12 cellular contexts compared by ENCODE assay signal in the genomic region with DNA sequence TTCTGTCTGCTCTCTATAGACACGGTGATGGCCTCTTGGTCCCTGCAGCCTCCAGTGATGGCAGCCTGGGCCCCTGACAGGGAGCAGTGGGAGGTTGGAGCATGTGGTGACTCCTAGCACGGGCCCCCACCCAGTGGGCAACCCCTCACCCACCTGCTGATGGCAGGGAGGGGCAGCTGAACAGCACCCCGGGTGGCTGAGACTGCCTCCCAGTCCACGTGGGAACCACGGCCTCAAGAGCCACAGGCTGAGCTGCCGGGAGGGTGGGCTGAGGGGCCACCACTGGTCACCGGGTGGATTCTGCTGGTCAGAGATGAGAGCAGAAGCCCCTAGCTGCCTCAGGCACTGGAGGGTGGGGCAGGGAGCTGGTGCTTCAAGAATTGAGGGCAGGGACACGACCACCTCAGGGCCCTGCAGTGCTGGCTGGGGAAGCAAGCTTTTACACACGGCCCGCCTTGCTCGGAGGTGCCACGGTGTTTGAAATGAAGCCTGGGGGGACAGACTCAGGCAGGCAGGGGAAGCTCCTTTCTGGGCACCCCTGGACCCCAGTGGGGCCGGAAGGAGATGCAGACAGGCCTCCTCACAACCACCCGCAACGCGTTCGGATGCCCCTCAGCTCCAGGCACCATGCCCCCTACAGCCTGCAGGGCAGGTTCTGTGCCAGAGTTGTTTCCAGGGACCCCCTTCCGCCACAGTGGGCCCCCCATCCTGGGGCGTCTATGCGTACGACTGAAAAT. TPM values are rescaled to one million over a fixed set of nuclear protein-coding genes. Genes with fewer than 3 reads are reported as not detected.
DNase-seq lines count a peak whose midpoint lies in the region; ATAC-seq and TF ChIP-seq lines count a peak whose summit lies in the region.
"Had no signal": no experiment of that assay in that cellular context is flagged by ENCODE, and none has a peak within 500 bp of the region (broad histone marks: within the 10 kb centered on the region; RNA-seq: fewer than 3 reads in every experiment).

No MANE protein-coding gene starts in this region.

- H3K9me3 Mint-ChIP-seq in activated naive CD4-positive, alpha-beta T cell treated with anti-CD3 and anti-CD28 coated beads, Interleukin-2, amount 50 U/mL, for 24 hours: no peaks in the 10 kb centered on the region
- H3K9me3 Mint-ChIP-seq in activated naive CD4-positive, alpha-beta T cell treated with anti-CD3 and anti-CD28 coated beads, Interleukin-2, amount 50 U/mL, for 72 hours: no peaks in the 10 kb centered on the region
- H3K9me3 Mint-ChIP-seq: memory B cell had no signal

- no peaks in the 10 kb centered on the region for H3K27me3 ChIP-seq in right atrium auricular region

- H3K27ac Mint-ChIP-seq in activated naive CD4-positive, alpha-beta T cell treated with anti-CD3 and anti-CD28 coated beads, Interleukin-2, amount 50 U/mL, for 24 hours: peak overlapping the region; percentile 17
- no peak overlapping the region for H3K27ac Mint-ChIP-seq in activated naive CD4-positive, alpha-beta T cell treated with anti-CD3 and anti-CD28 coated beads, Interleukin-2, amount 50 U/mL, for 72 hours
- H3K27ac Mint-ChIP-seq: memory B cell, WTC11 had no signal

- H3K4me3 ChIP-seq in right atrium auricular region: no peak overlapping the region

- TF ChIP-seq CTCF in GM20000 (IDR thresholded peaks at IDR 0.05; ENCODE audit: extremely low read depth, missing control alignments) (no peak), right atrium auricular region (IDR thresholded peaks at IDR 0.05) (no peak)

- no peak overlapping the region for H3K27ac ChIP-seq in right atrium auricular region

- H3K36me3 Mint-ChIP-seq in activated naive CD4-positive, alpha-beta T cell treated with anti-CD3 and anti-CD28 coated beads, Interleukin-2, amount 50 U/mL, for 24 hours: no peaks in the 10 kb centered on the region
- H3K36me3 Mint-ChIP-seq in activated naive CD4-positive, alpha-beta T cell treated with anti-CD3 and anti-CD28 coated beads, Interleukin-2, amount 50 U/mL, for 72 hours: no peaks in the 10 kb centered on the region

- H3K27me3 Mint-ChIP-seq in activated naive CD4-positive, alpha-beta T cell treated with anti-CD3 and anti-CD28 coated beads, Interleukin-2, amount 50 U/mL, for 24 hours: no peaks in the 10 kb centered on the region
- H3K27me3 Mint-ChIP-seq: memory B cell had no signal

- no peak overlapping the region for H3K4me3 Mint-ChIP-seq in activated naive CD4-positive, alpha-beta T cell treated with anti-CD3 and anti-CD28 coated beads, Interleukin-2, amount 50 U/mL, for 24 hours
- H3K4me3 Mint-ChIP-seq: memory B cell, WTC11 had no signal

- no peaks in the 10 kb centered on the region for H3K9me3 ChIP-seq in right atrium auricular region

- H3K4me1 Mint-ChIP-seq in activated naive CD4-positive, alpha-beta T cell treated with anti-CD3 and anti-CD28 coated beads, Interleukin-2, amount 50 U/mL, for 24 hours: peaks cover 19% of the 10 kb centered on the region

- no peak for ATAC-seq in activated naive CD4-positive, alpha-beta T cell treated with anti-CD3 and anti-CD28 coated beads, Interleukin-2, amount 50 U/mL, for 72 hours
- no peak for ATAC-seq in HG03025 (IDR thresholded peaks at IDR 0.05; ENCODE audit: low FRiP score, unreplicated experiment)
- ATAC-seq: WTC11 had no signal

- peaks cover 41% of the 10 kb centered on the region for H3K36me3 ChIP-seq in right atrium auricular region

- DNase-seq in activated naive CD4-positive, alpha-beta T cell treated with anti-CD3 and anti-CD28 coated beads, Interleukin-2, amount 50 U/mL, for 72 hours (ENCODE audit: low spot score in 2 of 2): no peak
- DNase-seq in GM20000 (ENCODE audit: low spot score) (peak; percentile 10), right atrium auricular region (ENCODE audit: low spot score) (peak; percentile 46), Kasumi-1 (lab: John Stamatoyannopoulos, UW) (no peak), DMS114 treated with DMSO at 0.1 percent for 48 hours (lab: John Stamatoyannopoulos, UW; ENCODE audit: unreplicated experiment) (no peak)
- DNase-seq in stimulated activated CD8-positive, alpha-beta memory T cell treated with anti-CD3 and anti-CD28 coated beads, Interleukin-12 subunit alpha, Interleukin-12 subunit beta, amount 100 ng/mL, for 4 hours (ENCODE audit: low read depth): peak; percentile 0
- DNase-seq: dermis blood vessel endothelial cell, MV-4-11 had no signal

- peaks cover 0 to 29% of the 10 kb centered on the region in 2 donors for H3K4me1 ChIP-seq in right atrium auricular region

RNA-seq across cellular contexts. Expression of a gene that starts 6.3 kb away (rescaled TPM):
- total RNA-seq in activated naive CD4-positive, alpha-beta T cell treated with anti-CD3 and anti-CD28 coated beads, Interleukin-2, amount 50 U/mL, for 72 hours: 10 to 100 TPM; 22.1 to 24.9 TPM
- total RNA-seq in right atrium auricular region: 1 to 10 TPM; 3.7 to 4.1 TPM

RNA-seq across cellular contexts. Expression of a gene that starts 6.3 kb away (rescaled TPM):
- total RNA-seq in activated naive CD4-positive, alpha-beta T cell treated with anti-CD3 and anti-CD28 coated beads, Interleukin-2, amount 50 U/mL, for 72 hours: 1 to 10 TPM; 1.8 to 7.3 TPM
- total RNA-seq in right atrium auricular region: 1 to 10 TPM; 1.3 to 2.8 TPM

RNA-seq across cellular contexts. Expression of a gene that starts 13.7 kb away (rescaled TPM):
- total RNA-seq in activated naive CD4-positive, alpha-beta T cell treated with anti-CD3 and anti-CD28 coated beads, Interleukin-2, amount 50 U/mL, for 72 hours: 10 to 100 TPM in 1 of 2 donors, 1 to 10 TPM in 1; 5.1 to 10.6 TPM
- total RNA-seq in right atrium auricular region: 10 to 100 TPM; 33.4 to 34.9 TPM

Comparison
In these comparisons a context has a peak if more than half of its experiments do, and no peak if none do; other contexts are left out.
1. DNase-seq: peak in GM20000 (single experiment), right atrium auricular region (single experiment) and stimulated activated CD8-positive, alpha-beta memory T cell treated with anti-CD3 and anti-CD28 coated beads, Interleukin-12 subunit alpha, Interleukin-12 subunit beta, amount 100 ng/mL, for 4 hours (single experiment); none in activated naive CD4-positive, alpha-beta T cell treated with anti-CD3 and anti-CD28 coated beads, Interleukin-2, amount 50 U/mL, for 72 hours (0 of 2), Kasumi-1 (0 of 2) and DMS114 treated with DMSO at 0.1 percent for 48 hours (single experiment).
2. RNA of a gene that starts 6.3 kb away (total RNA-seq): 22.1 to 24.9 TPM in activated naive CD4-positive, alpha-beta T cell treated with anti-CD3 and anti-CD28 coated beads, Interleukin-2, amount 50 U/mL, for 72 hours; 3.7 to 4.1 TPM in right atrium auricular region; every median in the first group is over 4 times any median in the second.